32 cellular contexts compared by ENCODE assay signal in the genomic region with DNA sequence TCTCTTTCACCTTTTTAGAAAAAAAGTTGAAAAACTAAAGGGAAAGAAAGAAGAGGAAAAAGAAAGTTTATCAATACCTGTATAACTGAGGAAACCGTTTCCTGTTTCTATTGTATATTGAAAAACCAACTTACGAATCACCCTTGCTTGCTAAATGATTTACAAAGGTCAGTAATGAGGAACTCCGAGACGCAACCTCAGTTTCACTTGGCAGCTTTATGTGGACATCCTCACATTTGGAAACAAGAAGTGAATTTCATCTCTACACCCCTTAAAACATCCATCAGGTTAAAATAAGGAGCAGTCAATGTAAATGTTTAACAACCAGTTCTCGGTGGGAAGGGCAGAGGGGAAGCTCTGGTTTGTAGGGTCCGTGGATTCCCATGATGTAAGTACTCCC.
A peak's percentile ranks its signal among the peaks of the same experiment; 100 is the strongest.
DNase-seq lines count a peak whose midpoint lies in the region; ATAC-seq, FAIRE-seq and TF ChIP-seq lines count a peak whose summit lies in the region.
"Had no signal": no experiment of that assay in that cellular context is flagged by ENCODE, and none has a peak within 500 bp of the region (broad histone marks: within the 10 kb centered on the region; RNA-seq: fewer than 3 reads in every experiment).

No MANE protein-coding gene starts in this region.

- no peaks in the 10 kb centered on the region for H3K27me3 ChIP-seq in CD8-positive, alpha-beta T cell (ENCODE audit: insufficient read depth, low read length)
- H3K27me3 ChIP-seq in small intestine (ENCODE audit: control insufficient read depth in 2 of 2, insufficient read depth in 2 of 2, low read length in 2 of 2) = no peaks in the 10 kb centered on the region
- H3K27me3 ChIP-seq: BLaER1, gastroesophageal sphincter, spleen, transverse colon had no signal

- no peaks in the 10 kb centered on the region for H3K36me3 ChIP-seq in CD8-positive, alpha-beta T cell (ENCODE audit: insufficient read depth, low read length)
- H3K36me3 ChIP-seq in small intestine (ENCODE audit: control insufficient read depth in 2 of 2, insufficient read depth in 2 of 2, low read length in 2 of 2) = no peaks in the 10 kb centered on the region
- H3K36me3 ChIP-seq: BLaER1, gastroesophageal sphincter, spleen, transverse colon had no signal

- TF ChIP-seq POLR2A in lower leg skin (IDR thresholded peaks at IDR 0.05) = no peak

- no peak overlapping the region for H3K4me3 Mint-ChIP-seq in CD8-positive, alpha-beta T cell

- 61 to 65% (median 61%) methylated on average over 6 of the region's 6 CpGs for WGBS in small intestine, 3 donors
- WGBS in lower leg skin, 2 donors = 88 to 89% methylated on average over 6 of the region's 6 CpGs

- CTCF ChIA-PET in CD8-positive, alpha-beta T cell (lab: Charles Lee) = interaction anchor here (1.4 kb wide), 1 partner anchor 785 kb away, joined by 3 read pairs; no protein-coding TSS in a partner anchor

- DNase-seq in CD8-positive, alpha-beta T cell = no peak
- peak; percentile 75 for DNase-seq in NOMO-1 treated with dmso at 0.1 percent for 144 hours (lab: John Stamatoyannopoulos, UW; ENCODE audit: unreplicated experiment)
- peak; percentile 40 for DNase-seq in globus pallidus (ENCODE audit: low spot score)
- peak; percentile 18 for DNase-seq in small intestine
- no peak for DNase-seq in lower leg skin (ENCODE audit: low spot score in 2 of 2)
- no peak for DNase-seq in stimulated activated CD4-positive, alpha-beta T cell treated with anti-CD3 and anti-CD28 coated beads, Interleukin-15, amount 100 ng/mL, for 24 hours
- DNase-seq in HuH-7.5 (ENCODE audit: low spot score) = no peak
- DNase-seq: activated CD4-positive, alpha-beta T cell treated with anti-CD3 and anti-CD28 coated beads for 48 hours; activated T-cell treated with anti-CD3 and anti-CD28 coated beads for 4 hours; aorta; DND-41; GF-D8; HCEC 1CT; hippocampal formation; left colon; mesenchymal stem cell; NCI-H1092; NCI-H1694; NCI-H446; NCI-H774; OCI-M1; posterior cingulate gyrus; right cardiac atrium; SK-N-SH; spleen; stimulated activated CD4-positive, alpha-beta T cell treated with anti-CD3 and anti-CD28 coated beads, Interleukin-2, amount 100 ng/mL, for 48 hours; transverse colon had no signal

- no peaks in the 10 kb centered on the region for H3K27me3 Mint-ChIP-seq in CD8-positive, alpha-beta T cell (ENCODE audit: low read depth)
- H3K27me3 Mint-ChIP-seq: activated naive CD8-positive, alpha-beta T cell had no signal

- H3K27ac ChIP-seq in CD8-positive, alpha-beta T cell (ENCODE audit: low read depth, low read length) = no peak overlapping the region
- no peak overlapping the region for H3K27ac ChIP-seq in small intestine (ENCODE audit: low read depth in 1 of 2, low read length in 1 of 2)
- H3K27ac ChIP-seq: BLaER1, gastroesophageal sphincter, transverse colon had no signal

- POLR2A ChIA-PET in CD8-positive, alpha-beta T cell (lab: Charles Lee) = no interaction called here

- H3K9me3 Mint-ChIP-seq in CD8-positive, alpha-beta T cell = peaks cover 5% of the 10 kb centered on the region

- no peak for ATAC-seq in CD8-positive, alpha-beta T cell
- ATAC-seq: gastroesophageal sphincter, left colon, right cardiac atrium had no signal

- no peaks in the 10 kb centered on the region for H3K9me3 ChIP-seq in CD8-positive, alpha-beta T cell (ENCODE audit: low read length)
- no peaks in the 10 kb centered on the region for H3K9me3 ChIP-seq in small intestine (ENCODE audit: control insufficient read depth, low read depth)
- H3K9me3 ChIP-seq: gastroesophageal sphincter, transverse colon had no signal

- TF ChIP-seq CTCF in CD8-positive, alpha-beta T cell (IDR thresholded peaks at IDR 0.05) = no peak
- no peak for TF ChIP-seq CTCF in lower leg skin (IDR thresholded peaks at IDR 0.05)

- peaks cover 25% of the 10 kb centered on the region for H3K4me1 ChIP-seq in CD8-positive, alpha-beta T cell (ENCODE audit: insufficient read depth, low read length)
- peaks cover 6 to 10% of the 10 kb centered on the region in 2 donors for H3K4me1 ChIP-seq in small intestine (ENCODE audit: control insufficient read depth in 2 of 2, insufficient read depth in 1 of 2, low read depth in 1 of 2, low read length in 1 of 2)

- FAIRE-seq in small intestine (lab: Jason Lieb, UNC) = no peak
- FAIRE-seq: colon, endothelial cell of umbilical vein had no signal

- peak overlapping the region; percentile 18 for H3K27ac Mint-ChIP-seq in CD8-positive, alpha-beta T cell

- peaks cover 33% of the 10 kb centered on the region for H3K4me1 Mint-ChIP-seq in CD8-positive, alpha-beta T cell (ENCODE audit: low read depth)

- H3K36me3 Mint-ChIP-seq in CD8-positive, alpha-beta T cell = peaks cover 3% of the 10 kb centered on the region

- intact Hi-C loops in CD8-positive, alpha-beta T cell (cut with DNase I, micrococcal nuclease) = no loop called here
- intact Hi-C loops in lower leg skin (cut with DNase I; ENCODE audit: low total_unique reads) = no loop called here

- H3K4me3 ChIP-seq in CD8-positive, alpha-beta T cell (ENCODE audit: low read depth, low read length) = no peak overlapping the region
- H3K4me3 ChIP-seq in small intestine (ENCODE audit: low read depth in 1 of 2, low read length in 2 of 2) (no peak overlapping the region), lower leg skin (ENCODE audit: low read depth, poor library complexity, severe bottlenecking) (no peak overlapping the region)
- H3K4me3 ChIP-seq: BLaER1, gastroesophageal sphincter, spleen, transverse colon had no signal

Comparison
In these comparisons a context has a peak if more than half of its experiments do, and no peak if none do; other contexts are left out.
1. DNase-seq: peak in NOMO-1 treated with dmso at 0.1 percent for 144 hours (single experiment), globus pallidus (single experiment) and small intestine (single experiment); none in CD8-positive, alpha-beta T cell (0 of 7), lower leg skin (0 of 2), stimulated activated CD4-positive, alpha-beta T cell treated with anti-CD3 and anti-CD28 coated beads, Interleukin-15, amount 100 ng/mL, for 24 hours (single experiment) and HuH-7.5 (single experiment).